In genomic region chr7:74175270-74175803, GRCh38 we compare ENCODE assay signal across 8 cellular contexts. TPM values are rescaled to one million over a fixed set of nuclear protein-coding genes. Genes with fewer than 3 reads are reported as not detected.
DNase-seq lines count a peak whose midpoint lies in the region; ATAC-seq and TF ChIP-seq lines count a peak whose summit lies in the region.

No MANE protein-coding gene starts in this region.

- peak overlapping the region; percentile 97 for H3K4me3 Mint-ChIP-seq in activated naive CD4-positive, alpha-beta T cell treated with anti-CD3 and anti-CD28 coated beads, Interleukin-2, amount 50 U/mL, for 24 hours

- ATAC-seq in lower lobe of right lung (no peak), GM19035 (IDR thresholded peaks at IDR 0.05; ENCODE audit: unreplicated experiment) (no peak)

- intact Hi-C loops in lower lobe of right lung (cut with DNase I): no loop called here

- no peaks in the 10 kb centered on the region for H3K27me3 ChIP-seq in lower lobe of right lung (ENCODE audit: low read depth)

- H3K27ac ChIP-seq in lower lobe of right lung: peak overlapping the region; percentile 97
- H3K27ac ChIP-seq in urinary bladder (ENCODE audit: low read depth): no peak overlapping the region

- H3K4me1 Mint-ChIP-seq in activated naive CD4-positive, alpha-beta T cell treated with anti-CD3 and anti-CD28 coated beads, Interleukin-2, amount 50 U/mL, for 24 hours: peaks cover 50% of the 10 kb centered on the region

- H3K4me3 ChIP-seq in astrocyte of the cerebellum (ENCODE audit: low read depth, low read length) (peak overlapping the region; percentile 91), lower lobe of right lung (peak overlapping the region; percentile 96), urinary bladder (ENCODE audit: low read depth, low read length) (peak overlapping the region; percentile 95)

- H3K9me3 Mint-ChIP-seq in activated naive CD4-positive, alpha-beta T cell treated with anti-CD3 and anti-CD28 coated beads, Interleukin-2, amount 50 U/mL, for 24 hours: no peaks in the 10 kb centered on the region

- WGBS in urinary bladder: 13% methylated on average over 9 of the region's 9 CpGs

- peaks cover 11% of the 10 kb centered on the region for H3K36me3 Mint-ChIP-seq in activated naive CD4-positive, alpha-beta T cell treated with anti-CD3 and anti-CD28 coated beads, Interleukin-2, amount 50 U/mL, for 24 hours

- no peak for DNase-seq in activated naive CD4-positive, alpha-beta T cell (lab: John Stamatoyannopoulos, UW)
- DNase-seq in astrocyte of the cerebellum (ENCODE audit: low read depth) (no peak), lower lobe of right lung (no peak), NCI-H345 (lab: John Stamatoyannopoulos, UW) (no peak), NCI-H526 (lab: John Stamatoyannopoulos, UW) (no peak)

- H3K9me3 ChIP-seq in lower lobe of right lung: no peaks in the 10 kb centered on the region

- peak overlapping the region; percentile 87 for H3K27ac Mint-ChIP-seq in activated naive CD4-positive, alpha-beta T cell treated with anti-CD3 and anti-CD28 coated beads, Interleukin-2, amount 50 U/mL, for 24 hours

- no peaks in the 10 kb centered on the region for H3K27me3 Mint-ChIP-seq in activated naive CD4-positive, alpha-beta T cell treated with anti-CD3 and anti-CD28 coated beads, Interleukin-2, amount 50 U/mL, for 24 hours

- TF ChIP-seq CTCF in astrocyte of the cerebellum (IDR thresholded peaks at IDR 0.05; ENCODE audit: low read depth, low read length, missing control alignments): no peak
- no peak for TF ChIP-seq CTCF in lower lobe of right lung (IDR thresholded peaks at IDR 0.05)

- in situ Hi-C loops in astrocyte of the cerebellum (cut with HindIII; ENCODE audit: low sequenced_read_pairs): loop anchor here (5.0 to 10.0 kb wide), 2 partner anchors 88 to 111 kb away; no protein-coding TSS in a partner anchor

- peaks cover 61% of the 10 kb centered on the region for H3K4me1 ChIP-seq in lower lobe of right lung
- peaks cover 2% of the 10 kb centered on the region for H3K4me1 ChIP-seq in urinary bladder (ENCODE audit: insufficient read depth)

- H3K36me3 ChIP-seq in lower lobe of right lung (peaks cover 40% of the 10 kb centered on the region), urinary bladder (ENCODE audit: insufficient read depth) (no peaks in the 10 kb centered on the region)

RNA-seq across cellular contexts. Expression of gene EIF4H, which starts 1.2 kb away (rescaled TPM):
- 210 TPM for total RNA-seq in lower lobe of right lung
- total RNA-seq in urinary bladder: 199 TPM
- 292 TPM for polyA plus RNA-seq in urinary bladder

RNA-seq across cellular contexts. Expression of gene LAT2, which starts 34.5 kb away (rescaled TPM):
- total RNA-seq in lower lobe of right lung: 64.7 TPM
- 5.1 TPM for total RNA-seq in urinary bladder
- 9.8 TPM for polyA plus RNA-seq in urinary bladder

Comparison
In these comparisons a context has a peak if more than half of its experiments do, and no peak if none do; other contexts are left out.
1. RNA of gene LAT2, which starts 34.5 kb away (total RNA-seq): 64.7 TPM in lower lobe of right lung (single experiment); 5.1 TPM in urinary bladder (single experiment); every median in the first group is over 10 times any median in the second.
2. Peak in every context shown above with its lines, with median percentiles within 50 percentile points of each other: H3K4me3 ChIP-seq.